8 cellular contexts compared by ENCODE assay signal in the genomic region with DNA sequence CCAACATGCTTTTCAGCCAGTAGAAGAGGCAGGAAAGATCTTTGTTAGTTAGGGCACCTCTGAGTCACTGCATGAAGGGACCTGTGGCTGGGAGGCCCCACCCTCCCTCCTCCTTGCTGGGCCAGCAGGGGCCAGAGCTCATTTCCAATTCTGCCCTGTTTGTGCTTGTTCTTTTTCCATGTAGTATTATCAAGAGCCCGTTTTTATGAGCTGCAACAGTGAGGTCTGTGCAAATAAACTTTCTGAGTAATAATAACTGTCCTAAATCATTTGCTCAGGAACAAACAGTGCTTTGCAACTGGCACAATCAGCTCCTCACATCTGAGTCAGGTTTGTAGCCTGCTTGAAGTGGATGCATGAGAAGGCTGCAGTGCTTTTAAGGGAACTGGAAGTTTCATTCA.
DNase-seq lines count a peak whose midpoint lies in the region; ATAC-seq and TF ChIP-seq lines count a peak whose summit lies in the region.
"Had no signal": no experiment of that assay in that cellular context is flagged by ENCODE, and none has a peak within 500 bp of the region (broad histone marks: within the 10 kb centered on the region; RNA-seq: fewer than 3 reads in every experiment).

No MANE protein-coding gene starts in this region.

- in situ Hi-C loops in IMR-90 (cut with MboI; ENCODE audit: low sequenced_read_pairs), result no loop called here

- no peaks in the 10 kb centered on the region for H3K36me3 Mint-ChIP-seq in endodermal cell (ENCODE audit: low read depth)
- H3K36me3 Mint-ChIP-seq: memory B cell had no signal

- H3K18ac ChIP-seq in IMR-90 (ENCODE audit: low read depth, low read length), result no peak overlapping the region

- H2BK120ac ChIP-seq in IMR-90 (ENCODE audit: low read depth, low read length), result no peak overlapping the region; the same call in 1 of the 2 replicates

- H3K14ac ChIP-seq in IMR-90 (replicated peaks; ENCODE audit: low read depth, low read length), result no peak overlapping the region

- H3K4me1 ChIP-seq in IMR-90 (ENCODE audit: control insufficient read depth, insufficient read depth, low read length), result no peaks in the 10 kb centered on the region
- peaks cover 4% of the 10 kb centered on the region for H3K4me1 ChIP-seq in endodermal cell (ENCODE audit: control insufficient read depth, insufficient read depth, low read length)

- H3K56ac ChIP-seq in IMR-90 (ENCODE audit: extremely low read depth, insufficient read depth, low read length), result no peak overlapping the region

- H3K4me3 ChIP-seq in IMR-90 (ENCODE audit: insufficient read depth, low read depth, low read length), result no peak overlapping the region
- H3K4me3 ChIP-seq in endodermal cell (ENCODE audit: low read length), result no peak overlapping the region

- H2AFZ ChIP-seq in IMR-90 (replicated peaks; ENCODE audit: low read length, poor library complexity), result peak overlapping the region; percentile 34

- H3K36me3 ChIP-seq in IMR-90 (ENCODE audit: control insufficient read depth, insufficient read depth, low read length) (no peaks in the 10 kb centered on the region), endodermal cell (ENCODE audit: control insufficient read depth, insufficient read depth, low read length) (no peaks in the 10 kb centered on the region)

- no peaks in the 10 kb centered on the region for H3K9me3 ChIP-seq in IMR-90 (ENCODE audit: control insufficient read depth, insufficient read depth, low read length)
- no peaks in the 10 kb centered on the region for H3K9me3 ChIP-seq in endodermal cell (ENCODE audit: control insufficient read depth, low read length)

- H3K9me1 ChIP-seq in IMR-90 (ENCODE audit: insufficient read depth, low read length), result 0 out of 2 replicates have a peak, but pooled peaks cover 4% of the 10 kb centered on the region

- H3K79me1 ChIP-seq in IMR-90 (ENCODE audit: low read depth in 1 of 2, low read length in 2 of 2), result no peaks in the 10 kb centered on the region

- DNase-seq in IMR-90 (peak; percentile 28), endodermal cell (peak; percentile 73), NCI-H1092 (lab: John Stamatoyannopoulos, UW) (no peak), NCI-H2107 treated with DMSO at 0.1 percent for 48 hours (lab: John Stamatoyannopoulos, UW; ENCODE audit: unreplicated experiment) (no peak)
- peak; percentile 36 for DNase-seq in activated CD4-positive, alpha-beta T cell treated with anti-CD3 and anti-CD28 coated beads for 1 hour
- DNase-seq in stimulated activated CD4-positive, alpha-beta T cell treated with anti-CD3 and anti-CD28 coated beads, Interleukin-2, amount 100 ng/mL, for 4 hours (ENCODE audit: low read depth), result peak; percentile 41

- no CpG with 5 or more reads among the region's 1 CpG for WGBS in IMR-90 (ENCODE audit: extremely low coverage in 2 of 2, insufficient read length in 1 of 2), 2 experiments
- 44 to 56% methylated on average over 1 of the region's 1 CpG for WGBS in endodermal cell (ENCODE audit: insufficient coverage in 1 of 2, insufficient read length in 1 of 2), 2 experiments

- TF ChIP-seq CTCF in IMR-90 (conservative IDR thresholded peaks at IDR 0.05; ENCODE audit: low read depth, low read length) (no peak), endodermal cell (conservative IDR thresholded peaks at IDR 0.05) (no peak)

- H3K27me3 Mint-ChIP-seq in endodermal cell (ENCODE audit: insufficient read depth), result no peaks in the 10 kb centered on the region

- intact Hi-C loops in IMR-90 (cut with micrococcal nuclease), result loop anchor here (10.0 kb wide), 1 partner anchor 126 kb away; the partner anchor contains the start of gene ARL4C

- CTCF ChIA-PET in IMR-90 (lab: Yijun Ruan, JAX), result interaction anchor here (0.5 kb wide), 1 partner anchor 11 kb away, joined by 3 read pairs; no protein-coding TSS in a partner anchor

- peak overlapping the region; percentile 31 for H2AK9ac ChIP-seq in IMR-90 (replicated peaks; ENCODE audit: low read depth, low read length, poor library complexity)

- POLR2A ChIA-PET in IMR-90 (lab: Charles Lee; ENCODE audit: unreplicated experiment), result interaction anchor here (0.6 kb wide), 1 partner anchor 18 kb away, joined by 3 read pairs; no protein-coding TSS in a partner anchor

- no peak for TF ChIP-seq POLR2A in IMR-90 (IDR thresholded peaks at IDR 0.05; ENCODE audit: low read depth, low read length)

- H3K27me3 ChIP-seq in IMR-90 (ENCODE audit: control insufficient read depth, insufficient read depth, low read length) (peaks cover 2% of the 10 kb centered on the region; the same call in 1 of the 2 replicates), endodermal cell (ENCODE audit: control insufficient read depth, insufficient read depth, low read length, poor library complexity, severe bottlenecking) (no peaks in the 10 kb centered on the region)

- no peaks in the 10 kb centered on the region for H3K9me3 Mint-ChIP-seq in endodermal cell
- H3K9me3 Mint-ChIP-seq: memory B cell had no signal

- H4K8ac ChIP-seq in IMR-90 (ENCODE audit: low read depth in 2 of 2, low read length in 2 of 2), result no peak overlapping the region

- H4K5ac ChIP-seq in IMR-90 (ENCODE audit: low read depth, low read length), result no peak overlapping the region

- H2BK15ac ChIP-seq in IMR-90 (ENCODE audit: low read depth, low read length), result no peak overlapping the region

- H3K4me3 Mint-ChIP-seq in endodermal cell, result no peak overlapping the region
- H3K4me3 Mint-ChIP-seq: memory B cell had no signal

- H3K4me2 ChIP-seq in IMR-90 (ENCODE audit: low read depth, low read length), result no peak overlapping the region

- H3K4me1 Mint-ChIP-seq in endodermal cell, result peaks cover 27% of the 10 kb centered on the region

- H3K9ac ChIP-seq in IMR-90 (ENCODE audit: low read depth, low read length) (no peak overlapping the region), endodermal cell (ENCODE audit: extremely low read depth, low read length, poor library complexity, severe bottlenecking) (no peak overlapping the region)

- H2AK5ac ChIP-seq in IMR-90 (ENCODE audit: low read depth, low read length), result no peak overlapping the region

- H3K27ac Mint-ChIP-seq in endodermal cell, result no peak overlapping the region
- H3K27ac Mint-ChIP-seq: memory B cell had no signal

- H3K27ac ChIP-seq in IMR-90 (ENCODE audit: insufficient read depth, low read length), result no peak overlapping the region
- H3K27ac ChIP-seq in endodermal cell (ENCODE audit: low read depth, low read length), result no peak overlapping the region

- H2BK5ac ChIP-seq in IMR-90 (ENCODE audit: low read depth, low read length, poor library complexity, severe bottlenecking), result no peak overlapping the region

- BruUV-seq in IMR-90 (replicated peaks; lab: Mats Ljungman, UMichigan), result no TSS peak

- dilution Hi-C loops in IMR-90 (cut with HindIII; ENCODE audit: low sequenced_read_pairs, unreplicated experiment), result no loop called here

- ATAC-seq in IMR-90 (ENCODE audit: low read depth) (peak; percentile 75), GM21367 (IDR thresholded peaks at IDR 0.05; ENCODE audit: unreplicated experiment) (no peak)

- H3K23ac ChIP-seq in IMR-90 (ENCODE audit: low read depth, low read length), result no peak overlapping the region

- no peak overlapping the region for H3K4ac ChIP-seq in IMR-90 (ENCODE audit: low read depth, low read length)

- TF ChIP-seq RAD21 in IMR-90 (IDR thresholded peaks at IDR 0.05; ENCODE audit: low read length), result no peak

- H4K91ac ChIP-seq in IMR-90 (ENCODE audit: insufficient read depth, low read depth, low read length), result no peak overlapping the region

- H2BK20ac ChIP-seq in IMR-90 (ENCODE audit: low read depth, low read length), result no peak overlapping the region; the same call in 1 of the 2 replicates

- H4K20me1 ChIP-seq in IMR-90 (ENCODE audit: insufficient read depth, low read length), result no peaks in the 10 kb centered on the region

TF ChIP-seq in IMR-90, 13 proteins besides CTCF, POLR2A, EP300 and RAD21:
- TF ChIP-seq ELK1 (IDR thresholded peaks at IDR 0.05; ENCODE audit: borderline replicate concordance, low read depth, low read length) (no peak), BHLHE40 (IDR thresholded peaks at IDR 0.05; ENCODE audit: low read depth, low read length) (no peak), FOS (IDR thresholded peaks at IDR 0.05; ENCODE audit: low read depth, low read length) (no peak), MXI1 (IDR thresholded peaks at IDR 0.05; ENCODE audit: borderline replicate concordance, low read depth, low read length) (no peak), CHD1 (IDR thresholded peaks at IDR 0.05; ENCODE audit: low read depth, low read length) (no peak), CEBPB (IDR thresholded peaks at IDR 0.05; ENCODE audit: low read depth, low read length) (no peak), RFX5 (IDR thresholded peaks at IDR 0.05; ENCODE audit: low read depth, low read length) (no peak), NFE2L2 (IDR thresholded peaks at IDR 0.05; ENCODE audit: low read depth, low read length) (no peak), SMC3 (IDR thresholded peaks at IDR 0.05; ENCODE audit: low read depth, low read length) (no peak), RCOR1 (IDR thresholded peaks at IDR 0.05; ENCODE audit: insufficient replicate concordance, low read length) (no peak), MAFK (IDR thresholded peaks at IDR 0.05; ENCODE audit: low read depth, low read length) (no peak), MAZ (IDR thresholded peaks at IDR 0.05; ENCODE audit: borderline replicate concordance, low read depth, low read length) (no peak)
- TF ChIP-seq, protein P1, sequence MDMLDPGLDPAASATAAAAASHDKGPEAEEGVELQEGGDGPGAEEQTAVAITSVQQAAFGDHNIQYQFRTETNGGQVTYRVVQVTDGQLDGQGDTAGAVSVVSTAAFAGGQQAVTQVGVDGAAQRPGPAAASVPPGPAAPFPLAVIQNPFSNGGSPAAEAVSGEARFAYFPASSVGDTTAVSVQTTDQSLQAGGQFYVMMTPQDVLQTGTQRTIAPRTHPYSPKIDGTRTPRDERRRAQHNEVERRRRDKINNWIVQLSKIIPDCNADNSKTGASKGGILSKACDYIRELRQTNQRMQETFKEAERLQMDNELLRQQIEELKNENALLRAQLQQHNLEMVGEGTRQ (IDR thresholded peaks at IDR 0.05; ENCODE audit: low read depth, low read length), result no peak

Comparison
In these comparisons a context has a peak if more than half of its experiments do, and no peak if none do; other contexts are left out.
1. DNase-seq: peak in IMR-90 (single experiment), activated CD4-positive, alpha-beta T cell treated with anti-CD3 and anti-CD28 coated beads for 1 hour (single experiment), endodermal cell (single experiment) and stimulated activated CD4-positive, alpha-beta T cell treated with anti-CD3 and anti-CD28 coated beads, Interleukin-2, amount 100 ng/mL, for 4 hours (single experiment); none in NCI-H1092 (single experiment) and NCI-H2107 treated with DMSO at 0.1 percent for 48 hours (single experiment).